In the genomic region with DNA sequence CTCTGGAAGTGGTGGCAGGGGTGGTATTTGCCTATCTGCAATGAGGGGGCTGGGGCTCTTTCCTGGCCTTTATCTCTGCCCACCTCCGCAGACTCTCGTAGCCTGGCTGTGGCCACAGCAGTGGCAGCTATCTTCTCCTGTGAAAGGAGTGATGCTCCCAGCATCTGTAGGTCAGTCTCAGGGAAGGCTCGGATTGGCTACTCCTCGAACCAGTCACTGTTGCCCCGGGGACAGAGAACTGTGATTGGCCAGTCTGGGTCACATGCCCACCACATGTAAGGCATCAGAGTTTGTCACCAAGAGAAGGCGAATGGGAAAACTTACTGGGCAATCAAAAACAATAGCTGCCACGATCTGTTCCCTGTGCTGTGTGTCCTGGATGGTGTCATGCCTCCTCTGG, we compare ENCODE assay signal across 17 cellular contexts. TPM values are rescaled to one million over a fixed set of nuclear protein-coding genes. Genes with fewer than 3 reads are reported as not detected.
A peak's percentile ranks its signal among the peaks of the same experiment; 100 is the strongest.
DNase-seq lines count a peak whose midpoint lies in the region; ATAC-seq and TF ChIP-seq lines count a peak whose summit lies in the region.
"Had no signal": no experiment of that assay in that cellular context is flagged by ENCODE, and none has a peak within 500 bp of the region (broad histone marks: within the 10 kb centered on the region; RNA-seq: fewer than 3 reads in every experiment).

No MANE protein-coding gene starts in this region.

- TF ChIP-seq CTCF in GM12865 (IDR thresholded peaks at IDR 0.05; ENCODE audit: insufficient read depth, low read depth, low read length, missing control alignments) (no peak), coronary artery (IDR thresholded peaks at IDR 0.05) (no peak)

- H3K4me3 ChIP-seq in GM12865 (ENCODE audit: low read depth, low read length) (no peak overlapping the region), coronary artery (no peak overlapping the region)
- H3K4me3 ChIP-seq: PC-9 had no signal

- no peak overlapping the region for H3K27ac ChIP-seq in coronary artery
- H3K27ac ChIP-seq: PC-9 had no signal

- no peak for ATAC-seq in HG03139 (IDR thresholded peaks at IDR 0.05; ENCODE audit: unreplicated experiment)
- ATAC-seq: Right ventricle myocardium inferior had no signal

- intact Hi-C loops in posterior vena cava (cut with DNase I) = no loop called here

- DNase-seq in GM12865 (ENCODE audit: low read depth) (peak; percentile 9), NAMALWA (ENCODE audit: low spot score) (peak; percentile 39), coronary artery (ENCODE audit: low spot score) (peak; percentile 66), posterior vena cava (ENCODE audit: low spot score) (peak; percentile 42), GDM1 (lab: John Stamatoyannopoulos, UW) (no peak), NCI-H2029 treated with DMSO at 0.1 percent for 48 hours (lab: John Stamatoyannopoulos, UW) (no peak)
- DNase-seq: ACHN; CD4-positive, alpha-beta memory T cell; DMS79; GOT3; HFFc6; Kasumi-1; NCI-H1436; NCI-H2081; PC-9 had no signal

RNA-seq across cellular contexts. Expression of gene FGD5, which starts 30.1 kb away (rescaled TPM):
- total RNA-seq in posterior vena cava = 10 to 100 TPM; 34.7 to 35.4 TPM
- total RNA-seq: HFFc6, PC-9 had no signal

Comparison
In these comparisons a context has a peak if more than half of its experiments do, and no peak if none do; other contexts are left out.
1. DNase-seq: peak in GM12865 (single experiment), NAMALWA (single experiment), coronary artery (single experiment) and posterior vena cava (single experiment); none in GDM1 (single experiment) and NCI-H2029 treated with DMSO at 0.1 percent for 48 hours (single experiment).